8 cellular contexts compared by ENCODE assay signal in the genomic region with DNA sequence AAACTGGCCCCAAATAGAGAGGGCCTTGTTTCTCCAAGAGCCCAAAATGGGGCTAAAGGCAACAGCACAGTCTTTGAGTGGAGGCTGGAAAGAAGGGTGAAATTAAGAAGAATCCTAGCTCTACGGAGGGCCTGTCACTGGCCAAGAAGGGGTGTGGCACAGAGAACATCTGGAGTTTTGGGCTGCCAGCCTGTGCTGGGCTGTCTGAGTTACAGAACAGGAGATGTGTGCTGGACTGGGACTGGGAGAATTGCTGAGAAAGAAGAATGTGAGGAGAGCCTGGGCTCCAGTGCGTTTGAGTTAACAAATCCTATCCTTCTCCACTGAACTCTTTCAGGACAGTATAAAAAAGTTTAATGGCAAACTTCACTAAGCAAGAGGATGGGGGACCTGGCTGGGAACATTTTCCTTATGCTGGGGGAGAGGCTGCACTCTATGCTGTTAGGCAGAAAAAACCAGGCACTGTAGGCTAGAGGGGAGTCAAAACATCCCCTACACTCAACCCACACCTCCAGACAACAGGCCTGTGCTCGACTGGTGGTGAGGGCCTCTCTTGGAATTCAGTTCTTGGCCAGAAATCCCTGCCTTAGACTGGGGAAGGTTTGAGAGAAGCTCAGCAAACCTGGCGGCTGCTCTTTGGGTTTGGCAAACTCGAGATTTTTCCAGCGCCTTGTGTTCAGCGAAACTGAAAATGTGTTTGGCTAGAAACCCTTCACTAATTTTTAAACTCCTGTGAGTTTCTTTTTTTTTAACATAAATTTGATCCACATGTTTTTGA.
DNase-seq lines count a peak whose midpoint lies in the region; ATAC-seq, FAIRE-seq and TF ChIP-seq lines count a peak whose summit lies in the region.

No MANE protein-coding gene starts in this region.

- no peaks in the 10 kb centered on the region for H3K79me2 ChIP-seq in HepG2 (ENCODE audit: insufficient read depth, low read length)

- H2AK5ac ChIP-seq in neuronal stem cell (ENCODE audit: low read depth, low read length) = no peak overlapping the region

- H3K4ac ChIP-seq in neuronal stem cell (ENCODE audit: low read length) = peak overlapping the region; percentile 59

- no peaks in the 10 kb centered on the region for H3K9me3 ChIP-seq in HepG2 (ENCODE audit: low read length)
- H3K9me3 ChIP-seq in right lobe of liver = no peaks in the 10 kb centered on the region
- peaks cover 0 to 3% of the 10 kb centered on the region in 2 donors for H3K9me3 ChIP-seq in neuronal stem cell (replicated peaks in 1 of 2; ENCODE audit: control insufficient read depth in 2 of 2, insufficient read depth in 1 of 2, low read depth in 1 of 2, low read length in 2 of 2)

- CTCF ChIA-PET in HepG2 (lab: Yijun Ruan, JAX; ENCODE audit: low intra/inter-chr PET ratio, low total read pairs) = no interaction called here

- TF ChIP-seq POLR2A in HepG2 (IDR thresholded peaks at IDR 0.05; ENCODE audit: insufficient read depth in 1 of 2, low read depth in 2 of 2, low read length in 2 of 2) = no peak
- TF ChIP-seq POLR2A in right lobe of liver (IDR thresholded peaks at IDR 0.05) = no peak

- no peak overlapping the region for H3K4me2 ChIP-seq in HepG2 (ENCODE audit: low read depth, low read length)
- no peak overlapping the region for H3K4me2 ChIP-seq in neuronal stem cell (ENCODE audit: insufficient read depth, low read length, poor library complexity, severe bottlenecking)

- H2BK5ac ChIP-seq in neuronal stem cell (ENCODE audit: low read length) = no peak overlapping the region

- H3K27ac ChIP-seq in HepG2 (ENCODE audit: extremely low read length, insufficient read depth, low read length) (no peak overlapping the region), right lobe of liver (no peak overlapping the region), neuronal stem cell (replicated peaks; ENCODE audit: low read length) (no peak overlapping the region)

- DNase-seq in HepG2 (ENCODE audit: low spot score) = no peak
- DNase-seq in right lobe of liver = no peak
- DNase-seq in head of caudate nucleus = peak in 24 of 42 donors; percentile 4 to 60 (median 28)
- DNase-seq in neuronal stem cell (ENCODE audit: low spot score) = no peak
- no peak for DNase-seq in HK-2 (ENCODE audit: unreplicated experiment)
- DNase-seq in OCI-M1 (lab: John Stamatoyannopoulos, UW) = no peak
- no peak for DNase-seq in activated T-cell treated with anti-CD3 and anti-CD28 coated beads for 4 hours
- DNase-seq in COLO668 (lab: John Stamatoyannopoulos, UW; ENCODE audit: unreplicated experiment) = no peak

- TF ChIP-seq EP300 in HepG2 (IDR thresholded peaks at IDR 0.05; ENCODE audit: low read depth in 2 of 2, low read length in 2 of 2) (no peak), HepG2 (CRISPR knock-in tag; IDR thresholded peaks at IDR 0.05; ENCODE audit: borderline replicate concordance) (no peak)

- H2BK15ac ChIP-seq in neuronal stem cell (ENCODE audit: low read length) = no peak overlapping the region

- no TSS peak for BruUV-seq in HepG2 (replicated peaks; lab: Mats Ljungman, UMichigan)

- H4K8ac ChIP-seq in neuronal stem cell (ENCODE audit: low read depth, low read length) = no peak overlapping the region

- no peak overlapping the region for H3K14ac ChIP-seq in neuronal stem cell (ENCODE audit: low read length)

- H4K91ac ChIP-seq in neuronal stem cell (ENCODE audit: low read depth, low read length, poor library complexity) = no peak overlapping the region

- H3K23ac ChIP-seq in neuronal stem cell (ENCODE audit: low read depth, low read length, poor library complexity) = no peak overlapping the region

- POLR2A ChIA-PET in HepG2 (lab: Yijun Ruan, JAX) = no interaction called here

- no peak for FAIRE-seq in HepG2 (lab: Jason Lieb, UNC)

- intact Hi-C loops in HepG2 (cut with micrococcal nuclease; ENCODE audit: unreplicated experiment) (no loop called here), right lobe of liver (cut with DNase I) (no loop called here), head of caudate nucleus (cut with DNase I) (no loop called here)

- H3K36me3 ChIP-seq in HepG2 (replicated peaks in 1 of 2; ENCODE audit: control insufficient read depth in 1 of 2, insufficient read depth in 2 of 2, low read length in 2 of 2) (peaks cover 9 to 59% of the 10 kb centered on the region in 2 experiments), right lobe of liver (no peaks in the 10 kb centered on the region), neuronal stem cell (replicated peaks in 1 of 2; ENCODE audit: control insufficient read depth in 2 of 2, insufficient read depth in 2 of 2, low read length in 2 of 2) (no peaks in the 10 kb centered on the region)

- H3K4me3 ChIP-seq in HepG2 (replicated peaks in 1 of 3; ENCODE audit: insufficient read depth in 1 of 3, low read depth in 2 of 3, low read length in 3 of 3) (no peak overlapping the region), right lobe of liver (no peak overlapping the region), neuronal stem cell (ENCODE audit: low read length in 2 of 2) (no peak overlapping the region)

- H2BK120ac ChIP-seq in neuronal stem cell (ENCODE audit: low read depth, low read length) = no peak overlapping the region

- TF ChIP-seq CTCF in HepG2 (CRISPR knock-in tag; IDR thresholded peaks at IDR 0.05) = no peak
- TF ChIP-seq CTCF in right lobe of liver (IDR thresholded peaks at IDR 0.05) = no peak

- H2BK12ac ChIP-seq in neuronal stem cell (ENCODE audit: low read length) = no peak overlapping the region

- H3K79me1 ChIP-seq in neuronal stem cell (ENCODE audit: low read depth, low read length) = no peaks in the 10 kb centered on the region

- no peaks in the 10 kb centered on the region for H3K4me1 ChIP-seq in HepG2 (ENCODE audit: insufficient read depth, low read length)
- H3K4me1 ChIP-seq in right lobe of liver = peaks cover 0 to 4% (median 0%) of the 10 kb centered on the region in 4 donors
- peaks cover 10 to 13% of the 10 kb centered on the region in 2 donors for H3K4me1 ChIP-seq in neuronal stem cell (ENCODE audit: control insufficient read depth in 2 of 2, insufficient read depth in 1 of 2, low read depth in 1 of 2, low read length in 2 of 2)

- H3K27me3 ChIP-seq in HepG2 (ENCODE audit: control insufficient read depth in 1 of 2, insufficient read depth in 2 of 2, low read length in 2 of 2) (no peaks in the 10 kb centered on the region), right lobe of liver (no peaks in the 10 kb centered on the region), neuronal stem cell (ENCODE audit: control insufficient read depth in 3 of 3, insufficient read depth in 3 of 3, low read depth in 1 of 3, low read length in 3 of 3) (no peaks in the 10 kb centered on the region)

- peak overlapping the region; percentile 68 for H3K18ac ChIP-seq in neuronal stem cell (ENCODE audit: low read length)

- ATAC-seq in HepG2 = peak; percentile 28; the same call in 1 of the 3 replicates
- ATAC-seq in right lobe of liver = no peak

- H2AFZ ChIP-seq in HepG2 (ENCODE audit: low read length) (no peak overlapping the region), neuronal stem cell (ENCODE audit: low read length) (peak overlapping the region; percentile 57)

- no peak overlapping the region for H3K9ac ChIP-seq in HepG2 (ENCODE audit: insufficient read depth, low read depth, low read length)
- H3K9ac ChIP-seq in neuronal stem cell (ENCODE audit: low read depth, low read length, poor library complexity) = no peak overlapping the region

- no peaks in the 10 kb centered on the region for H4K20me1 ChIP-seq in HepG2 (ENCODE audit: insufficient read depth, low read length)

- TF ChIP-seq RAD21 in HepG2 (CRISPR knock-in tag; IDR thresholded peaks at IDR 0.05) = no peak

- whole genome bisulfite sequencing in HepG2 (ENCODE audit: low lambda C conversion rate) = 89% methylated on average over 7 of the region's 7 CpGs
- 76% methylated on average over 6 of the region's 7 CpGs for WGBS in right lobe of liver (ENCODE audit: insufficient coverage, low coverage, low lambda C conversion rate, missing lambda C conversion rate)
- WGBS in neuronal stem cell (ENCODE audit: extremely low coverage in 2 of 2, insufficient read length in 2 of 2, insufficient replicate concordance in 1 of 2), 2 donors = no CpG with 5 or more reads among the region's 7 CpGs

- in situ Hi-C loops in HepG2 (cut with HindIII; ENCODE audit: extremely low pct_ligation_motif_present, low pct_unique_long_range_greater_than_20kb) = no loop called here

TF ChIP-seq in HepG2, 621 proteins besides CTCF, POLR2A, EP300 and RAD21 (continues in another document):
- no peak for TF ChIP-seq FOXP1 (IDR thresholded peaks at IDR 0.05)
- no peak for TF ChIP-seq FOXP1 (CRISPR knock-in tag; IDR thresholded peaks at IDR 0.05)
- TF ChIP-seq AHR (CRISPR knock-in tag; IDR thresholded peaks at IDR 0.05) = no peak
- no peak for TF ChIP-seq SETDB1 (CRISPR knock-in tag; IDR thresholded peaks at IDR 0.05; ENCODE audit: borderline replicate concordance)
- TF ChIP-seq, protein P1, sequence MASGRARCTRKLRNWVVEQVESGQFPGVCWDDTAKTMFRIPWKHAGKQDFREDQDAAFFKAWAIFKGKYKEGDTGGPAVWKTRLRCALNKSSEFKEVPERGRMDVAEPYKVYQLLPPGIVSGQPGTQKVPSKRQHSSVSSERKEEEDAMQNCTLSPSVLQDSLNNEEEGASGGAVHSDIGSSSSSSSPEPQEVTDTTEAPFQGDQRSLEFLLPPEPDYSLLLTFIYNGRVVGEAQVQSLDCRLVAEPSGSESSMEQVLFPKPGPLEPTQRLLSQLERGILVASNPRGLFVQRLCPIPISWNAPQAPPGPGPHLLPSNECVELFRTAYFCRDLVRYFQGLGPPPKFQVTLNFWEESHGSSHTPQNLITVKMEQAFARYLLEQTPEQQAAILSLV (CRISPR knock-in tag; IDR thresholded peaks at IDR 0.05; ENCODE audit: borderline replicate concordance) = no peak
- TF ChIP-seq ZNF101 (CRISPR knock-in tag; IDR thresholded peaks at IDR 0.05; ENCODE audit: borderline replicate concordance, low read depth) = no peak
- TF ChIP-seq ZNF263 (CRISPR knock-in tag; IDR thresholded peaks at IDR 0.05) = no peak
- TF ChIP-seq SMYD3 (CRISPR knock-in tag; IDR thresholded peaks at IDR 0.05) = no peak
- TF ChIP-seq, protein P2, sequence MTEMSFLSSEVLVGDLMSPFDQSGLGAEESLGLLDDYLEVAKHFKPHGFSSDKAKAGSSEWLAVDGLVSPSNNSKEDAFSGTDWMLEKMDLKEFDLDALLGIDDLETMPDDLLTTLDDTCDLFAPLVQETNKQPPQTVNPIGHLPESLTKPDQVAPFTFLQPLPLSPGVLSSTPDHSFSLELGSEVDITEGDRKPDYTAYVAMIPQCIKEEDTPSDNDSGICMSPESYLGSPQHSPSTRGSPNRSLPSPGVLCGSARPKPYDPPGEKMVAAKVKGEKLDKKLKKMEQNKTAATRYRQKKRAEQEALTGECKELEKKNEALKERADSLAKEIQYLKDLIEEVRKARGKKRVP (CRISPR knock-in tag; IDR thresholded peaks at IDR 0.05) = no peak
- no peak for TF ChIP-seq MZF1 (CRISPR knock-in tag; IDR thresholded peaks at IDR 0.05; ENCODE audit: borderline replicate concordance)
- no peak for TF ChIP-seq GTF2F1 (IDR thresholded peaks at IDR 0.05; ENCODE audit: low read length)

Comparison
In these comparisons a context has a peak if more than half of its experiments do, and no peak if none do; other contexts are left out.
1. DNase-seq: peak in head of caudate nucleus (24 of 42); none in HepG2 (single experiment), right lobe of liver (0 of 3), neuronal stem cell (single experiment), HK-2 (single experiment), OCI-M1 (single experiment), activated T-cell treated with anti-CD3 and anti-CD28 coated beads for 4 hours (single experiment) and COLO668 (single experiment).